ENCODE assay signal across 9 cellular contexts in genomic region chr2:71333619-71334018, GRCh38. TPM values are rescaled to one million over a fixed set of nuclear protein-coding genes. Genes with fewer than 3 reads are reported as not detected.
A peak's percentile ranks its signal among the peaks of the same experiment; 100 is the strongest.
DNase-seq lines count a peak whose midpoint lies in the region; ATAC-seq and TF ChIP-seq lines count a peak whose summit lies in the region.
"Had no signal": no experiment of that assay in that cellular context is flagged by ENCODE, and none has a peak within 500 bp of the region (broad histone marks: within the 10 kb centered on the region; RNA-seq: fewer than 3 reads in every experiment).

No MANE protein-coding gene starts in this region.

- no peak overlapping the region for H4K91ac ChIP-seq in trophoblast cell (ENCODE audit: low read depth, low read length)

- H3K79me2 ChIP-seq in trophoblast cell (ENCODE audit: control insufficient read depth, insufficient read depth, low read length, poor library complexity) = peaks cover 13% of the 10 kb centered on the region

- H3K9me3 Mint-ChIP-seq in endothelial cell (ENCODE audit: unreplicated experiment) = no peaks in the 10 kb centered on the region

- H3K4me2 ChIP-seq in trophoblast cell (ENCODE audit: low read length) = peak overlapping the region; percentile 23

- DNase-seq in EL (peak; percentile 7), OCI-M1 (lab: John Stamatoyannopoulos, UW) (peak; percentile 9), endothelial cell (ENCODE audit: low spot score) (no peak), trophoblast cell (peak in 1 of 2 donors; percentile 5), MV-4-11 (lab: John Stamatoyannopoulos, UW) (no peak), CD1c-positive myeloid dendritic cell (ENCODE audit: extremely low spot score) (no peak), SW480 (ENCODE audit: low spot score) (no peak)
- DNase-seq: NCI-H1048 had no signal

- H3K23ac ChIP-seq in trophoblast cell (ENCODE audit: low read length) = no peak overlapping the region

- peak overlapping the region; percentile 86 for H3K4me3 Mint-ChIP-seq in endothelial cell (ENCODE audit: unreplicated experiment)

- H2AFZ ChIP-seq in trophoblast cell (ENCODE audit: insufficient read depth, low read length, poor library complexity) = no peak overlapping the region

- no peak overlapping the region for H3K18ac ChIP-seq in trophoblast cell (ENCODE audit: low read length)

- no peak overlapping the region for H3K9ac ChIP-seq in trophoblast cell (ENCODE audit: low read length)

- ATAC-seq in HG02798 (IDR thresholded peaks at IDR 0.05; ENCODE audit: poor library complexity, unreplicated experiment) = no peak

- no peak overlapping the region for H4K12ac ChIP-seq in trophoblast cell (ENCODE audit: low read depth, low read length)

- no peak overlapping the region for H3K14ac ChIP-seq in trophoblast cell (ENCODE audit: low read length)

- peaks cover 0 to 6% of the 10 kb centered on the region in 2 experiments for H3K36me3 ChIP-seq in trophoblast cell (ENCODE audit: control insufficient read depth in 1 of 2, insufficient read depth in 2 of 2, low read length in 2 of 2)

- H3K4me1 ChIP-seq in trophoblast cell (ENCODE audit: control insufficient read depth in 1 of 2, insufficient read depth in 2 of 2, low read length in 2 of 2) = peaks cover 0 to 2% of the 10 kb centered on the region in 2 experiments

- no peak overlapping the region for H3K4ac ChIP-seq in trophoblast cell (ENCODE audit: low read depth, low read length)

- no peak overlapping the region for H2BK120ac ChIP-seq in trophoblast cell (ENCODE audit: insufficient read depth, low read length, poor library complexity)

- no peak overlapping the region for H2AK5ac ChIP-seq in trophoblast cell (ENCODE audit: low read length)

- peak overlapping the region; percentile 72 for H3K27ac Mint-ChIP-seq in endothelial cell (ENCODE audit: unreplicated experiment)

- H2BK5ac ChIP-seq in trophoblast cell (ENCODE audit: low read depth, low read length, poor library complexity) = no peak overlapping the region

- H3K27me3 Mint-ChIP-seq in endothelial cell (ENCODE audit: unreplicated experiment) = peaks cover 2% of the 10 kb centered on the region

- no peak overlapping the region for H2BK12ac ChIP-seq in trophoblast cell (ENCODE audit: low read length)

- no peak for TF ChIP-seq CTCF in endothelial cell (IDR thresholded peaks at IDR 0.05; ENCODE audit: unreplicated experiment)

- peaks cover 4% of the 10 kb centered on the region for H3K36me3 Mint-ChIP-seq in endothelial cell (ENCODE audit: low read depth, unreplicated experiment)

- peaks cover 37% of the 10 kb centered on the region for H3K4me1 Mint-ChIP-seq in endothelial cell (ENCODE audit: unreplicated experiment)

- H4K8ac ChIP-seq in trophoblast cell (ENCODE audit: low read depth, low read length) = no peak overlapping the region

- WGBS in trophoblast cell (ENCODE audit: extremely low coverage, insufficient coverage, insufficient read length) = no CpG with 5 or more reads among the region's 3 CpGs

- H3K4me3 ChIP-seq in trophoblast cell (ENCODE audit: low read depth, low read length) = no peak overlapping the region

- peaks cover 8% of the 10 kb centered on the region for H3K79me1 ChIP-seq in trophoblast cell (ENCODE audit: low read length)

- no peak overlapping the region for H3K27ac ChIP-seq in trophoblast cell (ENCODE audit: low read depth, low read length)

- no peaks in the 10 kb centered on the region for H3K9me3 ChIP-seq in trophoblast cell (ENCODE audit: insufficient read depth, low read depth, low read length)

- no peaks in the 10 kb centered on the region for H3K27me3 ChIP-seq in trophoblast cell (ENCODE audit: insufficient read depth, low read length)

RNA-seq across cellular contexts. Expression of gene ZNF638, which starts 2.0 kb away (rescaled TPM):
- 144 TPM for total RNA-seq in endothelial cell (ENCODE audit: unreplicated experiment)
- 95.9 and 99.0 TPM in 2 replicates for polyA plus RNA-seq in trophoblast cell (2013)

Comparison
In these comparisons a context has a peak if more than half of its experiments do, and no peak if none do; other contexts are left out.
1. DNase-seq: peak in EL (single experiment) and OCI-M1 (single experiment); none in endothelial cell (single experiment), MV-4-11 (single experiment), CD1c-positive myeloid dendritic cell (single experiment) and SW480 (single experiment).